ENCODE assay signal across 21 cellular contexts in genomic region chr12:8664228-8664963, GRCh38. TPM values are rescaled to one million over a fixed set of nuclear protein-coding genes. Genes with fewer than 3 reads are reported as not detected.
A peak's percentile ranks its signal among the peaks of the same experiment; 100 is the strongest.
DNase-seq lines count a peak whose midpoint lies in the region; ATAC-seq and TF ChIP-seq lines count a peak whose summit lies in the region.
"Had no signal": no experiment of that assay in that cellular context is flagged by ENCODE, and none has a peak within 500 bp of the region (broad histone marks: within the 10 kb centered on the region; RNA-seq: fewer than 3 reads in every experiment).

No MANE protein-coding gene starts in this region.

- H3K27ac ChIP-seq in gastroesophageal sphincter (peak overlapping the region in 3 of 4 donors; percentile 56 to 75 (median 63)), tibial nerve (peak overlapping the region; percentile 46 to 92 (median 69))
- H3K27ac ChIP-seq: BLaER1 treated with 17β-estradiol and CSF1 and Interleukin-3, amounts not matched to agents 10 nM and 100 nM; brain microvascular endothelial cell; lower lobe of right lung had no signal

- H3K4me1 ChIP-seq in adipocyte (ENCODE audit: control insufficient read depth, insufficient read depth, low read length) (peaks cover 63% of the 10 kb centered on the region), gastroesophageal sphincter (no peaks in the 10 kb centered on the region), tibial nerve (peaks cover 0 to 15% (median 3%) of the 10 kb centered on the region in 4 donors)
- H3K4me1 ChIP-seq: lower lobe of right lung had no signal

- peak overlapping the region; percentile 82 for H3K4me3 ChIP-seq in adipocyte (ENCODE audit: low read length)
- no peak overlapping the region for H3K4me3 ChIP-seq in gastroesophageal sphincter
- no peak overlapping the region for H3K4me3 ChIP-seq in tibial nerve
- no peak overlapping the region for H3K4me3 ChIP-seq in H7 (ENCODE audit: insufficient read depth, low read depth, low read length)
- H3K4me3 ChIP-seq: BLaER1 treated with 17β-estradiol and CSF1 and Interleukin-3, amounts not matched to agents 10 nM and 100 nM; lower lobe of right lung had no signal

- H3K36me3 Mint-ChIP-seq in nephron progenitor cell (ENCODE audit: low read depth) = no peaks in the 10 kb centered on the region
- H3K36me3 Mint-ChIP-seq: activated naive CD4-positive, alpha-beta T cell treated with anti-CD3 and anti-CD28 coated beads, Interleukin-2, amount 50 U/mL, for 24 hours had no signal

- H3K27me3 Mint-ChIP-seq in nephron progenitor cell (ENCODE audit: low read depth, poor library complexity) = peaks cover 4% of the 10 kb centered on the region
- H3K27me3 Mint-ChIP-seq: activated naive CD4-positive, alpha-beta T cell treated with anti-CD3 and anti-CD28 coated beads, Interleukin-2, amount 50 U/mL, for 24 hours had no signal

- TF ChIP-seq EP300 in gastroesophageal sphincter (IDR thresholded peaks at IDR 0.05) (no peak), tibial nerve (IDR thresholded peaks at IDR 0.05) (peak in 1 of 2 donors; percentile 79)

- in situ Hi-C loops in GM13976 (cut with MboI; ENCODE audit: low sequenced_read_pairs, unreplicated experiment) = loop anchor here (10.0 kb wide), 1 partner anchor 230 kb away; no protein-coding TSS in a partner anchor

- H3K27me3 ChIP-seq in adipocyte (replicated peaks; ENCODE audit: control insufficient read depth, insufficient read depth, low read length) (no peaks in the 10 kb centered on the region), gastroesophageal sphincter (no peaks in the 10 kb centered on the region), tibial nerve (no peaks in the 10 kb centered on the region), H7 (ENCODE audit: control insufficient read depth, insufficient read depth, low read length) (no peaks in the 10 kb centered on the region)
- H3K27me3 ChIP-seq: BLaER1 treated with 17β-estradiol and CSF1 and Interleukin-3, amounts not matched to agents 10 nM and 100 nM; brain microvascular endothelial cell had no signal

- WGBS in gastroesophageal sphincter (ENCODE audit: low coverage in 1 of 2), 2 donors = 53 to 74% methylated on average over 4 to 5 of the region's 5 CpGs
- 55 to 57% methylated on average over 5 of the region's 5 CpGs for WGBS in tibial nerve, 2 donors

- no peak overlapping the region for H3K4me3 Mint-ChIP-seq in nephron progenitor cell
- H3K4me3 Mint-ChIP-seq: activated CD4-positive, alpha-beta T cell treated with anti-CD3 and anti-CD28 coated beads, Interleukin-2, amount 10 ng/mL, durations not matched to agents 7 days and 5 days; activated naive CD4-positive, alpha-beta T cell treated with anti-CD3 and anti-CD28 coated beads, Interleukin-2, amount 50 U/mL, for 24 hours; H9; nephron had no signal

- peak overlapping the region; percentile 30 for H3K27ac Mint-ChIP-seq in nephron progenitor cell
- H3K27ac Mint-ChIP-seq: activated CD4-positive, alpha-beta T cell treated with anti-CD3 and anti-CD28 coated beads, Interleukin-2, amount 10 ng/mL, durations not matched to agents 7 days and 5 days; activated naive CD4-positive, alpha-beta T cell treated with anti-CD3 and anti-CD28 coated beads, Interleukin-2, amount 50 U/mL, for 24 hours; nephron had no signal

- peak overlapping the region; percentile 93 for H3K9ac ChIP-seq in adipocyte (ENCODE audit: low read length)
- H3K9ac ChIP-seq: BLaER1 treated with 17β-estradiol and CSF1 and Interleukin-3, amounts not matched to agents 10 nM and 100 nM had no signal

- peaks cover 5% of the 10 kb centered on the region for H3K4me1 Mint-ChIP-seq in nephron progenitor cell
- H3K4me1 Mint-ChIP-seq: activated CD4-positive, alpha-beta T cell treated with anti-CD3 and anti-CD28 coated beads, Interleukin-2, amount 10 ng/mL, durations not matched to agents 7 days and 5 days; activated naive CD4-positive, alpha-beta T cell treated with anti-CD3 and anti-CD28 coated beads, Interleukin-2, amount 50 U/mL, for 24 hours; H9 had no signal

- H3K36me3 ChIP-seq in adipocyte (ENCODE audit: control insufficient read depth, insufficient read depth, low read length, severe bottlenecking) (no peaks in the 10 kb centered on the region), gastroesophageal sphincter (no peaks in the 10 kb centered on the region), tibial nerve (no peaks in the 10 kb centered on the region), H7 (replicated peaks; ENCODE audit: control insufficient read depth, insufficient read depth, low read length) (no peaks in the 10 kb centered on the region)
- H3K36me3 ChIP-seq: BLaER1 treated with 17β-estradiol and CSF1 and Interleukin-3, amounts not matched to agents 10 nM and 100 nM; brain microvascular endothelial cell; lower lobe of right lung had no signal

- ATAC-seq in gastroesophageal sphincter (peak; percentile 83), GM18502 (IDR thresholded peaks at IDR 0.05; ENCODE audit: poor library complexity, unreplicated experiment) (no peak)
- ATAC-seq: lower lobe of right lung, SK-N-SH treated with all-trans-retinoic acid at 6 μM for 48 hours had no signal

- TF ChIP-seq CTCF in gastroesophageal sphincter (IDR thresholded peaks at IDR 0.05) (no peak), nephron progenitor cell (IDR thresholded peaks at IDR 0.05) (no peak), tibial nerve (IDR thresholded peaks at IDR 0.05) (no peak), GM13976 (IDR thresholded peaks at IDR 0.05; ENCODE audit: borderline replicate concordance, control extremely low read depth, extremely low read depth, insufficient read depth, missing control alignments) (no peak)

- H3K9me3 Mint-ChIP-seq in nephron progenitor cell = peaks cover 4% of the 10 kb centered on the region
- H3K9me3 Mint-ChIP-seq: activated CD4-positive, alpha-beta T cell treated with anti-CD3 and anti-CD28 coated beads, Interleukin-2, amount 10 ng/mL, durations not matched to agents 7 days and 5 days; activated naive CD4-positive, alpha-beta T cell treated with anti-CD3 and anti-CD28 coated beads, Interleukin-2, amount 50 U/mL, for 24 hours had no signal

- TF ChIP-seq POLR2A in gastroesophageal sphincter (IDR thresholded peaks at IDR 0.05) (no peak), tibial nerve (IDR thresholded peaks at IDR 0.05) (peak in 1 of 2 donors; percentile 21)

- no peak for DNase-seq in adipocyte (ENCODE audit: low read depth)
- DNase-seq in nephron progenitor cell = no peak
- peak; percentile 64 to 67 for DNase-seq in tibial nerve (ENCODE audit: low spot score in 2 of 2)
- no peak for DNase-seq in ecto neural progenitor cell (ENCODE audit: low spot score)
- DNase-seq in GM13976 (ENCODE audit: low spot score) = no peak
- no peak for DNase-seq in H7
- DNase-seq: activated CD4-positive, alpha-beta T cell treated with anti-CD3 and anti-CD28 coated beads, Interleukin-2, amount 10 ng/mL, durations not matched to agents 7 days and 5 days; brain microvascular endothelial cell; H9; lower lobe of right lung; NCI-H1694 treated with DMSO at 0.1 percent for 48 hours; NCI-H524 treated with DMSO at 0.1 percent for 48 hours; retina; stimulated activated CD4-positive, alpha-beta T cell treated with anti-CD3 and anti-CD28 coated beads, Interleukin-1b, Interleukin-23, amount 100 ng/mL, for 48 hours had no signal

- no peaks in the 10 kb centered on the region for H3K9me3 ChIP-seq in adipocyte (ENCODE audit: control insufficient read depth, low read length)
- H3K9me3 ChIP-seq in gastroesophageal sphincter = no peaks in the 10 kb centered on the region
- H3K9me3 ChIP-seq in tibial nerve = no peaks in the 10 kb centered on the region
- H3K9me3 ChIP-seq: lower lobe of right lung had no signal

RNA-seq across cellular contexts. Expression of gene MFAP5, which starts 1.8 kb away (rescaled TPM):
- total RNA-seq in gastroesophageal sphincter (100 to 1,000 TPM in 3 of 4 donors, 10 to 100 TPM in 1; 49.3 to 205 (median 137) TPM), tibial nerve (100 to 1,000 TPM; 153 to 895 (median 613) TPM)
- 0.42 TPM in 1 of 2 replicates, not detected in the other for total RNA-seq in H7 (2014; rRNA removed; shearing (Covaris generic))
- total RNA-seq: activated CD4-positive, alpha-beta T cell treated with anti-CD3 and anti-CD28 coated beads, Interleukin-2, amount 10 ng/mL, durations not matched to agents 7 days and 5 days; OCI-LY7 had no signal

RNA-seq across cellular contexts. Expression of gene RIMKLB, which starts 33.4 kb away (rescaled TPM):
- total RNA-seq in gastroesophageal sphincter (10 to 100 TPM; 36.5 to 49.7 (median 43.5) TPM), tibial nerve (10 to 100 TPM; 53.4 to 76.6 (median 68.9) TPM)
- total RNA-seq in H7 (2014; rRNA removed; shearing (Covaris generic)) = 42.4 and 80.3 TPM in 2 replicates

RNA-seq across cellular contexts. Expression of gene AICDA, which starts 51.7 kb away (rescaled TPM):
- total RNA-seq in gastroesophageal sphincter = not detected
- total RNA-seq in tibial nerve = 1 to 10 TPM in 1 of 4 donors, under 1 TPM in 2, not detected in 1; 0.39 to 2.6 (median 0.84) TPM
- total RNA-seq in H7 (2014; rRNA removed; shearing (Covaris generic)) = not detected in 2 replicates
- total RNA-seq: activated CD4-positive, alpha-beta T cell treated with anti-CD3 and anti-CD28 coated beads, Interleukin-2, amount 10 ng/mL, durations not matched to agents 7 days and 5 days had no signal

Comparison
In these comparisons a context has a peak if more than half of its experiments do, and no peak if none do; other contexts are left out.
1. DNase-seq: peak in tibial nerve (2 of 2); none in adipocyte (single experiment), nephron progenitor cell (single experiment), ecto neural progenitor cell (single experiment), GM13976 (single experiment) and H7 (single experiment).
2. RNA of gene MFAP5, which starts 1.8 kb away (total RNA-seq): 153 to 895 TPM in tibial nerve and 49.3 to 205 TPM in gastroesophageal sphincter; 0.42 TPM in H7; every median in the first group is over 10 times any median in the second.